ENCODE assay signal across 1 cellular context in the genomic region with DNA sequence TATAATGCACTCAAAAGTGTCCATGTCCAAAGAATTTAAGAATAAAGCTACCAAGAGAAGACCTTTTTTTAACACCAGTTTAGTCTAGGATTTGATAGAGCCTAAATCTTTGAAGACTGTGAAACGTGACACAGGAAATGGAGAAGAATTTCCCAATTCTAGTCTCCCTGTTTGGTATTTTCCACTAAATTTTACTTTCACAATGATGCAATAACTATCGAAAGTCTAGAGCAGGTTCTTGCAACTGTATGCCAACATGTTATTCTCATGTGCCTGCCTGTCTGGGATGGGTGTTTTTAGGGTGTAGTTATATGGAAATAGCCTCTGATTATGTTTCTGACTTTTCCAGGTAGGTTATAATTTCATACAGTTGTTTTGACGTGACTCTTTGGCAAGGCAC.
TF ChIP-seq lines count a peak whose summit lies in the region.

No MANE protein-coding gene starts in this region.

TF ChIP-seq in HepG2, 621 proteins besides CTCF, POLR2A, EP300 and RAD21:
- TF ChIP-seq, protein P1, sequence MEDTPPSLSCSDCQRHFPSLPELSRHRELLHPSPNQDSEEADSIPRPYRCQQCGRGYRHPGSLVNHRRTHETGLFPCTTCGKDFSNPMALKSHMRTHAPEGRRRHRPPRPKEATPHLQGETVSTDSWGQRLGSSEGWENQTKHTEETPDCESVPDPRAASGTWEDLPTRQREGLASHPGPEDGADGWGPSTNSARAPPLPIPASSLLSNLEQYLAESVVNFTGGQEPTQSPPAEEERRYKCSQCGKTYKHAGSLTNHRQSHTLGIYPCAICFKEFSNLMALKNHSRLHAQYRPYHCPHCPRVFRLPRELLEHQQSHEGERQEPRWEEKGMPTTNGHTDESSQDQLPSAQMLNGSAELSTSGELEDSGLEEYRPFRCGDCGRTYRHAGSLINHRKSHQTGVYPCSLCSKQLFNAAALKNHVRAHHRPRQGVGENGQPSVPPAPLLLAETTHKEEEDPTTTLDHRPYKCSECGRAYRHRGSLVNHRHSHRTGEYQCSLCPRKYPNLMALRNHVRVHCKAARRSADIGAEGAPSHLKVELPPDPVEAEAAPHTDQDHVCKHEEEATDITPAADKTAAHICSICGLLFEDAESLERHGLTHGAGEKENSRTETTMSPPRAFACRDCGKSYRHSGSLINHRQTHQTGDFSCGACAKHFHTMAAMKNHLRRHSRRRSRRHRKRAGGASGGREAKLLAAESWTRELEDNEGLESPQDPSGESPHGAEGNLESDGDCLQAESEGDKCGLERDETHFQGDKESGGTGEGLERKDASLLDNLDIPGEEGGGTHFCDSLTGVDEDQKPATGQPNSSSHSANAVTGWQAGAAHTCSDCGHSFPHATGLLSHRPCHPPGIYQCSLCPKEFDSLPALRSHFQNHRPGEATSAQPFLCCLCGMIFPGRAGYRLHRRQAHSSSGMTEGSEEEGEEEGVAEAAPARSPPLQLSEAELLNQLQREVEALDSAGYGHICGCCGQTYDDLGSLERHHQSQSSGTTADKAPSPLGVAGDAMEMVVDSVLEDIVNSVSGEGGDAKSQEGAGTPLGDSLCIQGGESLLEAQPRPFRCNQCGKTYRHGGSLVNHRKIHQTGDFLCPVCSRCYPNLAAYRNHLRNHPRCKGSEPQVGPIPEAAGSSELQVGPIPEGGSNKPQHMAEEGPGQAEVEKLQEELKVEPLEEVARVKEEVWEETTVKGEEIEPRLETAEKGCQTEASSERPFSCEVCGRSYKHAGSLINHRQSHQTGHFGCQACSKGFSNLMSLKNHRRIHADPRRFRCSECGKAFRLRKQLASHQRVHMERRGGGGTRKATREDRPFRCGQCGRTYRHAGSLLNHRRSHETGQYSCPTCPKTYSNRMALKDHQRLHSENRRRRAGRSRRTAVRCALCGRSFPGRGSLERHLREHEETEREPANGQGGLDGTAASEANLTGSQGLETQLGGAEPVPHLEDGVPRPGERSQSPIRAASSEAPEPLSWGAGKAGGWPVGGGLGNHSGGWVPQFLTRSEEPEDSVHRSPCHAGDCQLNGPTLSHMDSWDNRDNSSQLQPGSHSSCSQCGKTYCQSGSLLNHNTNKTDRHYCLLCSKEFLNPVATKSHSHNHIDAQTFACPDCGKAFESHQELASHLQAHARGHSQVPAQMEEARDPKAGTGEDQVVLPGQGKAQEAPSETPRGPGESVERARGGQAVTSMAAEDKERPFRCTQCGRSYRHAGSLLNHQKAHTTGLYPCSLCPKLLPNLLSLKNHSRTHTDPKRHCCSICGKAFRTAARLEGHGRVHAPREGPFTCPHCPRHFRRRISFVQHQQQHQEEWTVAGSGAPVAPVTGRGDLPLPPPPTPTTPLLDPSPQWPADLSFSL (CRISPR knock-in tag; IDR thresholded peaks at IDR 0.05), result no peak
- TF ChIP-seq CEBPB (IDR thresholded peaks at IDR 0.05; ENCODE audit: borderline replicate concordance, low read depth, low read length), result peak; percentile 23; the same call in 1 of the 2 replicates
- no peak for TF ChIP-seq TBP (CRISPR knock-in tag; IDR thresholded peaks at IDR 0.05)
- peak; percentile 41; the same call in 1 of the 2 replicates for TF ChIP-seq ATF7 (IDR thresholded peaks at IDR 0.05)
- TF ChIP-seq ATF7 (CRISPR knock-in tag; IDR thresholded peaks at IDR 0.05), result no peak
